22 cellular contexts compared by ENCODE assay signal in genomic region chr6:168083142-168083885, GRCh38. TPM values are rescaled to one million over a fixed set of nuclear protein-coding genes. Genes with fewer than 3 reads are reported as not detected.
"Had no signal": no experiment of that assay in that cellular context is flagged by ENCODE, and none has a peak within 500 bp of the region (broad histone marks: within the 10 kb centered on the region; RNA-seq: fewer than 3 reads in every experiment).

No MANE protein-coding gene starts in this region.

- DNase-seq: activated CD4-positive, alpha-beta T cell treated with anti-CD3 and anti-CD28 coated beads, Interleukin-2, amount 10 ng/mL, durations not matched to agents 7 days and 5 days; activated CD8-positive, alpha-beta memory T cell treated with anti-CD3 and anti-CD28 coated beads, Interleukin-2, amount 50 U/mL, for 4 hours; activated naive CD4-positive, alpha-beta T cell treated with anti-CD3 and anti-CD28 coated beads for 36 hours; activated T-cell treated with anti-CD3 and anti-CD28 coated beads, Interleukin-2, amount 50 U/mL, for 4 hours; body of pancreas; caudate nucleus; endodermal cell; foreskin fibroblast; hippocampal formation; stimulated activated CD4-positive, alpha-beta T cell treated with anti-CD3 and anti-CD28 coated beads, Interleukin-2, amount 100 ng/mL, for 24 hours; stimulated activated naive CD4-positive, alpha-beta T cell treated with Interleukin-2 at 50 U/mL for 16 hours; thyroid gland had no signal

- H3K9me3 ChIP-seq: body of pancreas, thyroid gland had no signal

- H3K4me1 ChIP-seq: body of pancreas, thyroid gland had no signal

- ATAC-seq: activated CD4-positive, CD25-positive, alpha-beta regulatory T cell treated with anti-CD3 and anti-CD28 coated beads, Interleukin-2, amount 50 U/mL, for 24 hours; activated T-cell treated with anti-CD3 and anti-CD28 coated beads, Interleukin-2, amount 50 U/mL, for 4 hours; body of pancreas; left lobe of liver had no signal

- H3K27ac ChIP-seq: body of pancreas, epithelial cell of prostate, thyroid gland had no signal

- FAIRE-seq: islet of Langerhans, urothelium cell line had no signal

- H3K27me3 ChIP-seq: body of pancreas, thyroid gland had no signal

- H3K36me3 ChIP-seq: thyroid gland had no signal

- H3K4me3 ChIP-seq: body of pancreas, lung, thyroid gland had no signal

RNA-seq across cellular contexts. Expression of gene FRMD1, which starts 4.3 kb away (rescaled TPM):
- total RNA-seq: activated CD4-positive, alpha-beta T cell treated with anti-CD3 and anti-CD28 coated beads, Interleukin-2, amount 10 ng/mL, durations not matched to agents 7 days and 5 days; activated naive CD4-positive, alpha-beta T cell treated with anti-CD3 and anti-CD28 coated beads for 36 hours; activated T-cell treated with anti-CD3 and anti-CD28 coated beads, Interleukin-2, amount 50 U/mL, for 4 hours; body of pancreas; endodermal cell; myocyte; neural crest cell; progenitor cell of endocrine pancreas; skeletal muscle tissue had no signal
